Comparison of ENCODE assay signal across 20 cellular contexts in the genomic region with DNA sequence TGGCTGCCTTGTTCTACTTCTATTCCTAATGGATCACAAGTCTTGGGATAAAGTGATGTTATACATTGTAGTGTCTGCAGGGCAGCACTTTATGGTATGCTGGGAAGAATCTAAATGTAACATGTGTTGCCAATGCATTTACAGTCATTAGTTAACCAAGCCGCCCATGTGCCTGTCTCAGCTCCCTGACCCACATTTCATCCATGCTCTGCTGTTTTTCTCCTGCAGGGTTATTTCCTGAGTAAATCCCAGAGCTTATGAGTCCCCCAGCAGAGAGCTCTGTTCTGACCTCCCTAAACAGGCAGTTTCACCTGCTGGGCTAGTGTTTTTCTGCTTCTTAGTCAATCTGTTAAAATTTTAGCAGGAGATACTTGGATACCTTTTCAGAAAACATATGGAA. TPM values are rescaled to one million over a fixed set of nuclear protein-coding genes. Genes with fewer than 3 reads are reported as not detected.
A peak's percentile ranks its signal among the peaks of the same experiment; 100 is the strongest.
DNase-seq lines count a peak whose midpoint lies in the region; ATAC-seq and TF ChIP-seq lines count a peak whose summit lies in the region.
"Had no signal": no experiment of that assay in that cellular context is flagged by ENCODE, and none has a peak within 500 bp of the region (broad histone marks: within the 10 kb centered on the region; RNA-seq: fewer than 3 reads in every experiment).

No MANE protein-coding gene starts in this region.

- H3K9me3 Mint-ChIP-seq in activated CD8-positive, alpha-beta T cell treated with anti-CD3 and anti-CD28 coated beads for 36 hours = no peaks in the 10 kb centered on the region
- H3K9me3 Mint-ChIP-seq: mesothelial cell of epicardium; natural killer cell treated with Interleukin-12 subunit alpha and Interleukin-12 subunit beta and Interleukin-15 and Interleukin-18, amount 100 ng/mL, for 72 hours had no signal

- no peak overlapping the region for H3K27ac Mint-ChIP-seq in activated CD8-positive, alpha-beta T cell treated with anti-CD3 and anti-CD28 coated beads for 36 hours
- H3K27ac Mint-ChIP-seq: activated CD4-positive, alpha-beta T cell treated with anti-CD3 and anti-CD28 coated beads for 36 hours; mesothelial cell of epicardium; natural killer cell treated with Interleukin-12 subunit alpha and Interleukin-12 subunit beta and Interleukin-15 and Interleukin-18, amount 100 ng/mL, for 72 hours had no signal

- DNase-seq in NCI-H2171 treated with DMSO at 0.1 percent for 48 hours (lab: John Stamatoyannopoulos, UW) (peak; percentile 66), NCI-H2171 (lab: John Stamatoyannopoulos, UW) (no peak), NCI-H2227 (lab: John Stamatoyannopoulos, UW; ENCODE audit: unreplicated experiment) (peak; percentile 16), cerebellum (ENCODE audit: low spot score) (peak; percentile 77), retina (peak; percentile 71)
- DNase-seq in activated CD8-positive, alpha-beta T cell treated with anti-CD3 and anti-CD28 coated beads for 36 hours = no peak
- DNase-seq: activated CD4-positive, alpha-beta T cell treated with anti-CD3 and anti-CD28 coated beads for 36 hours; activated CD8-positive, alpha-beta memory T cell treated with anti-CD3 and anti-CD28 coated beads, Interleukin-2, amount 50 U/mL, for 4 hours; activated effector memory CD4-positive, alpha-beta T cell treated with Interleukin-2 at 50 U/mL for 16 hours; gastrocnemius medialis; NCI-H1092; NCI-H226; NK-92 treated with Interleukin-12 subunit alpha and Interleukin-12 subunit beta, amount 100 ng/mL, for 24 hours; psoas muscle; uterus had no signal

- intact Hi-C loops in activated CD8-positive, alpha-beta T cell treated with anti-CD3 and anti-CD28 coated beads for 36 hours (cut with micrococcal nuclease) = loop anchor here (10.0 kb wide), 1 partner anchor 1822 kb away; no protein-coding TSS in a partner anchor

- no peaks in the 10 kb centered on the region for H3K36me3 Mint-ChIP-seq in activated CD8-positive, alpha-beta T cell treated with anti-CD3 and anti-CD28 coated beads for 36 hours (ENCODE audit: low read depth)
- H3K36me3 Mint-ChIP-seq: mesothelial cell of epicardium; natural killer cell treated with Interleukin-12 subunit alpha and Interleukin-12 subunit beta and Interleukin-15 and Interleukin-18, amount 100 ng/mL, for 72 hours had no signal

- CTCF ChIA-PET in activated CD8-positive, alpha-beta T cell treated with anti-CD3 and anti-CD28 coated beads for 36 hours (lab: Charles Lee) = no interaction called here

- no peak overlapping the region for H3K4me3 Mint-ChIP-seq in activated CD8-positive, alpha-beta T cell treated with anti-CD3 and anti-CD28 coated beads for 36 hours
- H3K4me3 Mint-ChIP-seq: activated CD4-positive, alpha-beta T cell treated with anti-CD3 and anti-CD28 coated beads for 36 hours; mesothelial cell of epicardium; natural killer cell treated with Interleukin-12 subunit alpha and Interleukin-12 subunit beta and Interleukin-15 and Interleukin-18, amount 100 ng/mL, for 72 hours had no signal

- POLR2A ChIA-PET in activated CD8-positive, alpha-beta T cell treated with anti-CD3 and anti-CD28 coated beads for 36 hours (lab: Charles Lee) = no interaction called here

- no peaks in the 10 kb centered on the region for H3K4me1 Mint-ChIP-seq in activated CD8-positive, alpha-beta T cell treated with anti-CD3 and anti-CD28 coated beads for 36 hours (ENCODE audit: low read depth)
- H3K4me1 Mint-ChIP-seq: activated CD4-positive, alpha-beta T cell treated with anti-CD3 and anti-CD28 coated beads for 36 hours had no signal

- ATAC-seq in GM18873 (IDR thresholded peaks at IDR 0.05; ENCODE audit: low FRiP score, unreplicated experiment) = no peak
- ATAC-seq in HG02571 (IDR thresholded peaks at IDR 0.05; ENCODE audit: unreplicated experiment) = no peak
- ATAC-seq in activated CD8-positive, alpha-beta T cell treated with anti-CD3 and anti-CD28 coated beads for 36 hours = no peak
- ATAC-seq: activated CD4-positive, alpha-beta T cell treated with anti-CD3 and anti-CD28 coated beads for 36 hours; gastrocnemius medialis; left lobe of liver; natural killer cell treated with Interleukin-12 subunit alpha and Interleukin-12 subunit beta and Interleukin-15 and Interleukin-18, amount 100 ng/mL, for 72 hours; psoas muscle had no signal

- no peak for TF ChIP-seq CTCF in activated CD8-positive, alpha-beta T cell treated with anti-CD3 and anti-CD28 coated beads for 36 hours (IDR thresholded peaks at IDR 0.05)

- peaks cover 8% of the 10 kb centered on the region for H3K27me3 Mint-ChIP-seq in activated CD8-positive, alpha-beta T cell treated with anti-CD3 and anti-CD28 coated beads for 36 hours

RNA-seq across cellular contexts. Expression of gene TMTC2, which starts 4.4 kb away (rescaled TPM):
- 127 TPM for total RNA-seq in cerebellum
- 1 to 10 TPM; 2.5 to 3.1 TPM for total RNA-seq in activated CD8-positive, alpha-beta T cell treated with anti-CD3 and anti-CD28 coated beads for 36 hours

Comparison
In these comparisons a context has a peak if more than half of its experiments do, and no peak if none do; other contexts are left out.
1. DNase-seq: peak in NCI-H2171 treated with DMSO at 0.1 percent for 48 hours (single experiment), NCI-H2227 (single experiment), cerebellum (single experiment) and retina (single experiment); none in NCI-H2171 (single experiment) and activated CD8-positive, alpha-beta T cell treated with anti-CD3 and anti-CD28 coated beads for 36 hours (single experiment).
2. RNA of gene TMTC2, which starts 4.4 kb away (total RNA-seq): 127 TPM in cerebellum (single experiment); 2.5 to 3.1 TPM in activated CD8-positive, alpha-beta T cell treated with anti-CD3 and anti-CD28 coated beads for 36 hours; every median in the first group is over 10 times any median in the second.